8 cellular contexts compared by ENCODE assay signal in the genomic region with DNA sequence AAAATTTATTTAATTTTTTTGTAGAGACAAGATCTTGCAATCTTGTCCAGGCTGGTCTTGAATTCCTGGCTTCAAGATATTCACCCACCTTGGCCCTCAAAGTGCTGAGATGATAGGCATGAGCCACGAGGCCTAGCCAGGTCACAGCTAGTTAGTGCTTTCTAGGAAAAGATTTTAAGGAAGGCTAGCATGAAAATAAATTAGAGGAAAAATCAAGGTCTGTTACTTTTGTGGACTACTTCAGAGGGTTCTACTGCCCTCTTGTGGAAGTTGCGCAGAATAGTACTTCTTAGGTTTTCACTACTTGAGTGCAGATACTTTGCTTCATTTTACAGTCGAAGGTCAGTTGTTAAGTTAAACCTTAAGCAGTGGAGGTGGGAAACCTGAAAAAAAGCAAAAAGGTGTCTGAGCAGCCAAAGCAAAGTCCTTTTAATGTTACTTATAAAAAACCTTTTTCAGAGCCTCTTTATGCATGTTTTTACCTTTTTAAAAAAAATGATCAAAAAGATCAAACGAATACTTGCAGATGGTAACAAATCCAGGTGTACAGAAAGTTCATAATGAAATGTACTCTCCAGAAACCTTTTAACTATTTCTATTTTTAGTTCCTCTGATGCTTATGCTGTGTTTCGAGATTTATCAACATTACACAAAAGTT. TPM values are rescaled to one million over a fixed set of nuclear protein-coding genes. Genes with fewer than 3 reads are reported as not detected.
DNase-seq lines count a peak whose midpoint lies in the region; ATAC-seq, FAIRE-seq and TF ChIP-seq lines count a peak whose summit lies in the region.
"Not testable (repeated sequence)": the region's sequence is repeated elsewhere in the genome, so short reads cannot be mapped to it uniquely, and the experiment has no call there.

No MANE protein-coding gene starts in this region.

- H3K18ac ChIP-seq in H1 (ENCODE audit: extremely low read depth, low read length), result not testable (repeated sequence)

- not testable (repeated sequence) for H3K79me1 ChIP-seq in H1 (ENCODE audit: low read depth, low read length)

- H3K27ac ChIP-seq in Karpas-422 (ENCODE audit: low read length); OCI-LY1 (ENCODE audit: low read depth, low read length, poor library complexity, severe bottlenecking); H1 (ENCODE audit: low read depth, low read length): not testable (repeated sequence)

- not testable (repeated sequence) for H3K36me3 ChIP-seq in Karpas-422 (ENCODE audit: insufficient read depth, low read length); H1 (ENCODE audit: control insufficient read depth in 2 of 4, insufficient read depth in 4 of 4, low read length in 3 of 4)
- peaks cover 30% of the 10 kb centered on the region for H3K36me3 ChIP-seq in OCI-LY1 (ENCODE audit: insufficient read depth, low read length)

- H3F3A ChIP-seq in OCI-LY1 (ENCODE audit: insufficient read depth, low read length), result not testable (repeated sequence)

- H4K5ac ChIP-seq in H1 (ENCODE audit: insufficient read length, low read depth, low read length), result not testable (repeated sequence)

- H2BK15ac ChIP-seq in H1 (ENCODE audit: low read length), result not testable (repeated sequence)

- not testable (repeated sequence) for H3K27me3 ChIP-seq in Karpas-422 (ENCODE audit: low read length); OCI-LY1 (ENCODE audit: insufficient read depth, low read length); H1 (replicated peaks in 1 of 4; ENCODE audit: control insufficient read depth in 3 of 4, extremely low read depth in 1 of 4, insufficient read depth in 3 of 4, low read length in 3 of 4)

- H3K14ac ChIP-seq in H1 (ENCODE audit: insufficient read length), result not testable (repeated sequence)

- H3K27ac Mint-ChIP-seq in activated CD8-positive, alpha-beta memory T cell treated with anti-CD3 and anti-CD28 coated beads, Interleukin-2, amount 10 ng/mL, durations not matched to agents 7 days and 5 days, result peak overlapping the region; percentile 42
- H3K27ac Mint-ChIP-seq in osteocyte (ENCODE audit: unreplicated experiment), result not testable (repeated sequence)

- H2BK12ac ChIP-seq in H1 (ENCODE audit: low read depth, low read length), result not testable (repeated sequence)

- not testable (repeated sequence) for H2AFZ ChIP-seq in Karpas-422 (ENCODE audit: low read length); OCI-LY1 (ENCODE audit: low read length); H1 (ENCODE audit: low read length)

- WGBS in H1 (ENCODE audit: extremely low coverage in 1 of 2, insufficient coverage in 1 of 2, insufficient read length in 1 of 2, insufficient replicate concordance in 2 of 2, low coverage in 1 of 2, low lambda C conversion rate in 2 of 2, missing lambda C conversion rate in 1 of 2), 2 experiments, result 70% methylated on average over 3 of the region's 5 CpGs; no CpG with 5 or more reads in 1 of the 2 experiments

- not testable (repeated sequence) for H3K27me3 Mint-ChIP-seq in activated CD8-positive, alpha-beta memory T cell treated with anti-CD3 and anti-CD28 coated beads, Interleukin-2, amount 10 ng/mL, durations not matched to agents 7 days and 5 days; osteocyte (ENCODE audit: unreplicated experiment)

- H2BK120ac ChIP-seq in H1 (replicated peaks; ENCODE audit: low read depth, low read length), result not testable (repeated sequence)

- H3K79me2 ChIP-seq in Karpas-422 (ENCODE audit: low read length), result peaks cover 30% of the 10 kb centered on the region
- H3K79me2 ChIP-seq in OCI-LY1 (ENCODE audit: insufficient read depth, low read length); H1 (ENCODE audit: control insufficient read depth in 1 of 2, insufficient read depth in 2 of 2, low read length in 2 of 2): not testable (repeated sequence)

- not testable (repeated sequence) for H3K9ac ChIP-seq in Karpas-422 (ENCODE audit: low read length); OCI-LY1 (ENCODE audit: low read length); H1 (replicated peaks in 1 of 4; ENCODE audit: extremely low read depth in 1 of 4, low read depth in 3 of 4, low read length in 3 of 4)

- H2AK5ac ChIP-seq in H1 (ENCODE audit: low read depth, low read length), result not testable (repeated sequence)

- H3K4ac ChIP-seq in H1 (replicated peaks; ENCODE audit: insufficient read length, low read depth, low read length), result not testable (repeated sequence)

- not testable (repeated sequence) for TF ChIP-seq RAD21 in H1 (IDR thresholded peaks at IDR 0.05 in 1 of 2, conservative IDR thresholded peaks at IDR 0.05 in 1 of 2; ENCODE audit: low read depth in 2 of 2, low read length in 2 of 2)

- TF ChIP-seq POLR2A in H1 (IDR thresholded peaks at IDR 0.05; ENCODE audit: control extremely low read depth in 1 of 2, low read depth in 2 of 2, low read length in 2 of 2), result not testable (repeated sequence)

- H4K8ac ChIP-seq in H1 (ENCODE audit: extremely low read depth, insufficient read depth, low read length), result not testable (repeated sequence)

- H3K4me1 Mint-ChIP-seq in activated CD8-positive, alpha-beta memory T cell treated with anti-CD3 and anti-CD28 coated beads, Interleukin-2, amount 10 ng/mL, durations not matched to agents 7 days and 5 days, result peaks cover 21% of the 10 kb centered on the region
- H3K4me1 Mint-ChIP-seq in osteocyte (ENCODE audit: unreplicated experiment), result not testable (repeated sequence)

- TF ChIP-seq CTCF in OCI-LY1 (IDR thresholded peaks at IDR 0.05; ENCODE audit: low read length) (peak; percentile 23; the same call in 1 of the 2 replicates), osteocyte (IDR thresholded peaks at IDR 0.05) (peak; percentile 53)
- TF ChIP-seq CTCF in H1 (IDR thresholded peaks at IDR 0.05; ENCODE audit: control extremely low read depth in 1 of 3, insufficient read depth in 1 of 3, low read depth in 1 of 3, low read length in 3 of 3), result not testable (repeated sequence)

- not testable (repeated sequence) for H2BK5ac ChIP-seq in H1 (ENCODE audit: low read depth, low read length)

- CTCF ChIA-PET in activated CD8-positive, alpha-beta memory T cell treated with anti-CD3 and anti-CD28 coated beads, Interleukin-2, amount 10 ng/mL, durations not matched to agents 7 days and 5 days (lab: Charles Lee), result interaction anchor here (1.0 kb wide), 2 partner anchors 11 to 38 kb away, joined by 3 to 4 read pairs; no protein-coding TSS in a partner anchor
- CTCF ChIA-PET in H1 (lab: Charles Lee; ENCODE audit: partially characterized antibody), result not testable (repeated sequence)

- not testable (repeated sequence) for H3K9me3 ChIP-seq in Karpas-422 (ENCODE audit: low read length); OCI-LY1 (ENCODE audit: low read length); H1 (ENCODE audit: insufficient read depth in 2 of 2, low read depth in 1 of 2, low read length in 1 of 2)

- in situ Hi-C loops in ACHN (cut with HindIII; ENCODE audit: low pct_ligation_motif_present, low pct_unique_long_range_greater_than_20kb, low sequenced_read_pairs), result not testable (repeated sequence)

- H2BK20ac ChIP-seq in H1 (ENCODE audit: low read length), result not testable (repeated sequence)

- FAIRE-seq in H1 (lab: Jason Lieb, UNC) (peak; percentile 97), islet of Langerhans (lab: Jason Lieb, UNC) (peak; percentile 100)

- not testable (repeated sequence) for H4K20me1 ChIP-seq in Karpas-422 (ENCODE audit: insufficient read depth, low read depth, low read length); OCI-LY1 (ENCODE audit: insufficient read depth, low read length); H1 (replicated peaks in 1 of 2; ENCODE audit: control insufficient read depth in 1 of 2, insufficient read depth in 2 of 2, low read length in 2 of 2)

- not testable (repeated sequence) for H4K91ac ChIP-seq in H1 (replicated peaks; ENCODE audit: insufficient read length, low read length)

- H3K9me3 Mint-ChIP-seq in activated CD8-positive, alpha-beta memory T cell treated with anti-CD3 and anti-CD28 coated beads, Interleukin-2, amount 10 ng/mL, durations not matched to agents 7 days and 5 days (ENCODE audit: low read depth); osteocyte (ENCODE audit: unreplicated experiment): not testable (repeated sequence)

- H3K4me1 ChIP-seq in Karpas-422 (ENCODE audit: low read length); OCI-LY1 (ENCODE audit: insufficient read depth, low read length, severe bottlenecking); H1 (replicated peaks in 1 of 4; ENCODE audit: control insufficient read depth in 3 of 4, insufficient read depth in 4 of 4, low read length in 3 of 4): not testable (repeated sequence)

- H3K4me3 ChIP-seq in Karpas-422 (ENCODE audit: low read length); OCI-LY1 (ENCODE audit: low read depth, low read length, poor library complexity, severe bottlenecking); H1 (ENCODE audit: extremely low read depth in 1 of 4, insufficient read depth in 2 of 4, low read depth in 3 of 4, low read length in 4 of 4): not testable (repeated sequence)

- not testable (repeated sequence) for H3K4me3 Mint-ChIP-seq in activated CD8-positive, alpha-beta memory T cell treated with anti-CD3 and anti-CD28 coated beads, Interleukin-2, amount 10 ng/mL, durations not matched to agents 7 days and 5 days; osteocyte (ENCODE audit: unreplicated experiment)

- ATAC-seq in activated CD8-positive, alpha-beta memory T cell treated with anti-CD3 and anti-CD28 coated beads, Interleukin-2, amount 10 ng/mL, durations not matched to agents 7 days and 5 days, result not testable (repeated sequence)

- not testable (repeated sequence) for H3K23me2 ChIP-seq in H1 (ENCODE audit: low read depth, low read length)

- H3K9me2 ChIP-seq in Karpas-422 (replicated peaks; ENCODE audit: insufficient read depth, low read length); OCI-LY1 (ENCODE audit: low read depth, low read length): not testable (repeated sequence)

- H3K4me2 ChIP-seq in Karpas-422 (ENCODE audit: low read depth, low read length, poor library complexity, severe bottlenecking); OCI-LY1 (ENCODE audit: low read length); H1 (ENCODE audit: insufficient read depth in 1 of 2, low read depth in 2 of 2, low read length in 2 of 2): not testable (repeated sequence)

- POLR2A ChIA-PET in H1 (lab: Charles Lee; ENCODE audit: partially characterized antibody), result not testable (repeated sequence)

- peaks cover 20% of the 10 kb centered on the region for H3K36me3 Mint-ChIP-seq in activated CD8-positive, alpha-beta memory T cell treated with anti-CD3 and anti-CD28 coated beads, Interleukin-2, amount 10 ng/mL, durations not matched to agents 7 days and 5 days
- H3K36me3 Mint-ChIP-seq in osteocyte (ENCODE audit: unreplicated experiment), result not testable (repeated sequence)

- H3K23ac ChIP-seq in H1 (ENCODE audit: insufficient read length), result not testable (repeated sequence)

- not testable (repeated sequence) for H3K56ac ChIP-seq in H1 (replicated peaks; ENCODE audit: insufficient read length, low read depth, low read length)

- not testable (repeated sequence) for TF ChIP-seq EP300 in H1 (IDR thresholded peaks at IDR 0.05; ENCODE audit: borderline replicate concordance in 1 of 2, low read depth in 2 of 2, low read length in 2 of 2)

- DNase-seq in ACHN, result peak; percentile 25
- peak; percentile 47 for DNase-seq in ELR (ENCODE audit: low read depth)
- DNase-seq in Karpas-422, result peak; percentile 63
- DNase-seq in activated CD8-positive, alpha-beta memory T cell treated with anti-CD3 and anti-CD28 coated beads, Interleukin-2, amount 10 ng/mL, durations not matched to agents 7 days and 5 days; H1 (ENCODE audit: low read depth in 1 of 2, low spot score in 2 of 2); osteocyte (ENCODE audit: extremely low spot score, unreplicated experiment): not testable (repeated sequence)

RNA-seq across cellular contexts. Expression of gene TYW1, which starts 4.1 kb away (rescaled TPM):
- total RNA-seq in Karpas-422 (2014; rRNA removed; shearing (Covaris generic); ENCODE audit: low replicate concordance), result 17.3 and 21.5 TPM in 2 replicates
- total RNA-seq in activated CD8-positive, alpha-beta memory T cell treated with anti-CD3 and anti-CD28 coated beads, Interleukin-2, amount 10 ng/mL, durations not matched to agents 7 days and 5 days, result 10 to 100 TPM; 13.4 to 18.5 TPM
- 16.1 and 16.2 TPM in 2 replicates for total RNA-seq in H1 (2021; fragmentation: NEBNext Ultra II Directional; extraction: Animal tissue kit (Norgen Biotek cat#: 25700))
- polyA plus RNA-seq in H1 (2011; rRNA removed), result 6.2 and 8.8 TPM in 2 replicates
- 11.5 TPM for polyA plus RNA-seq in H1 (2011; cell fraction: cytosol; rRNA removed)
- 9.0 TPM for polyA plus RNA-seq in H1 (2011; cell fraction: nucleus; rRNA removed)
- polyA plus RNA-seq in H1 (2012, experiment 1 of 2), result 12.4 to 15.6 TPM (median 13.4 TPM) in 4 replicates
- polyA plus RNA-seq in H1 (2012, experiment 2 of 2), result 1.4 TPM
- polyA plus RNA-seq in H1 (2013, experiment 1 of 2), result 20.3 TPM
- 24.3 TPM for polyA plus RNA-seq in H1 (2013, experiment 2 of 2)
- polyA minus RNA-seq in H1 (2011; rRNA and poly(A)+ RNA removed), result 33.2 and 35.2 TPM in 2 replicates
- polyA minus RNA-seq in H1 (2011; cell fraction: cytosol; rRNA and poly(A)+ RNA removed), result 7.9 TPM
- 17.7 TPM for polyA minus RNA-seq in H1 (2011; cell fraction: nucleus; rRNA and poly(A)+ RNA removed)
- total RNA-seq in osteocyte, result 16.3 and 17.2 TPM in 2 replicates

RNA-seq across cellular contexts. Expression of gene SBDS, which starts 5.3 kb away (rescaled TPM):
- 15.0 and 17.5 TPM in 2 replicates for total RNA-seq in Karpas-422 (2014; rRNA removed; shearing (Covaris generic); ENCODE audit: low replicate concordance)
- total RNA-seq in activated CD8-positive, alpha-beta memory T cell treated with anti-CD3 and anti-CD28 coated beads, Interleukin-2, amount 10 ng/mL, durations not matched to agents 7 days and 5 days, result 10 to 100 TPM; 32.4 to 49.1 TPM
- 27.5 and 27.9 TPM in 2 replicates for total RNA-seq in H1 (2021; fragmentation: NEBNext Ultra II Directional; extraction: Animal tissue kit (Norgen Biotek cat#: 25700))
- polyA plus RNA-seq in H1 (2011; rRNA removed), result 5.3 and 8.2 TPM in 2 replicates
- polyA plus RNA-seq in H1 (2011; cell fraction: cytosol; rRNA removed), result 16.6 TPM
- 5.1 TPM for polyA plus RNA-seq in H1 (2011; cell fraction: nucleus; rRNA removed)
- polyA plus RNA-seq in H1 (2012, experiment 1 of 2), result 14.5 to 19.9 TPM (median 15.9 TPM) in 4 replicates
- polyA plus RNA-seq in H1 (2012, experiment 2 of 2), result 2.7 TPM
- 22.8 TPM for polyA plus RNA-seq in H1 (2013, experiment 1 of 2)
- polyA plus RNA-seq in H1 (2013, experiment 2 of 2), result 22.4 TPM
- 3.0 and 4.3 TPM in 2 replicates for polyA minus RNA-seq in H1 (2011; rRNA and poly(A)+ RNA removed)
- polyA minus RNA-seq in H1 (2011; cell fraction: cytosol; rRNA and poly(A)+ RNA removed), result 18.9 TPM
- polyA minus RNA-seq in H1 (2011; cell fraction: nucleus; rRNA and poly(A)+ RNA removed), result 8.5 TPM
- total RNA-seq in osteocyte, result 101 and 104 TPM in 2 replicates
